22 cellular contexts compared by ENCODE assay signal in genomic region chr14:68508581-68508980, GRCh38.
DNase-seq lines count a peak whose midpoint lies in the region; ATAC-seq and TF ChIP-seq lines count a peak whose summit lies in the region.
"Had no signal": no experiment of that assay in that cellular context is flagged by ENCODE, and none has a peak within 500 bp of the region (broad histone marks: within the 10 kb centered on the region; RNA-seq: fewer than 3 reads in every experiment).

No MANE protein-coding gene starts in this region.

- no peaks in the 10 kb centered on the region for H3K9me3 Mint-ChIP-seq in HFFc6
- H3K9me3 Mint-ChIP-seq in nephron: no peaks in the 10 kb centered on the region
- no peaks in the 10 kb centered on the region for H3K9me3 Mint-ChIP-seq in type B pancreatic cell
- H3K9me3 Mint-ChIP-seq: memory B cell had no signal

- H3K27me3 Mint-ChIP-seq in HFFc6 (ENCODE audit: insufficient read depth): no peaks in the 10 kb centered on the region
- peaks cover 3% of the 10 kb centered on the region for H3K27me3 Mint-ChIP-seq in nephron (ENCODE audit: low read depth)
- no peaks in the 10 kb centered on the region for H3K27me3 Mint-ChIP-seq in type B pancreatic cell
- H3K27me3 Mint-ChIP-seq: memory B cell had no signal

- 0 out of 2 replicates have a peak overlapping the region, but pooled peaks have one; percentile 94 for H3K27ac Mint-ChIP-seq in HFFc6
- peak overlapping the region; percentile 90 to 97 (median 97) for H3K27ac Mint-ChIP-seq in nephron
- peak overlapping the region; percentile 30 for H3K27ac Mint-ChIP-seq in type B pancreatic cell

- no peaks in the 10 kb centered on the region; the same call in 1 of the 2 replicates for H3K36me3 Mint-ChIP-seq in HFFc6 (ENCODE audit: low read depth)
- H3K36me3 Mint-ChIP-seq in nephron (ENCODE audit: low read depth): no peaks in the 10 kb centered on the region
- peaks cover 5% of the 10 kb centered on the region for H3K36me3 Mint-ChIP-seq in type B pancreatic cell
- H3K36me3 Mint-ChIP-seq: memory B cell had no signal

- ATAC-seq in HG03520 (IDR thresholded peaks at IDR 0.05; ENCODE audit: unreplicated experiment) (no peak), GM21360 (IDR thresholded peaks at IDR 0.05; ENCODE audit: unreplicated experiment) (no peak)
- ATAC-seq: gastroesophageal sphincter, HCT116 had no signal

- peaks cover 75% of the 10 kb centered on the region for H3K4me1 Mint-ChIP-seq in HFFc6 (ENCODE audit: low read depth)
- peaks cover 83% of the 10 kb centered on the region for H3K4me1 Mint-ChIP-seq in nephron
- peaks cover 76% of the 10 kb centered on the region for H3K4me1 Mint-ChIP-seq in type B pancreatic cell (ENCODE audit: unreplicated experiment)

- TF ChIP-seq CTCF in HFFc6 (IDR thresholded peaks at IDR 0.05) (no peak), VCaP (conservative IDR thresholded peaks at IDR 0.05) (no peak), nephron (IDR thresholded peaks at IDR 0.05; ENCODE audit: unreplicated experiment in 3 of 3) (no peak), type B pancreatic cell (conservative IDR thresholded peaks at IDR 0.05) (no peak)

- no peak overlapping the region for H3K4me3 Mint-ChIP-seq in HFFc6
- H3K4me3 Mint-ChIP-seq in nephron: no peak overlapping the region
- no peak overlapping the region for H3K4me3 Mint-ChIP-seq in type B pancreatic cell
- H3K4me3 Mint-ChIP-seq: memory B cell had no signal

- no peak for DNase-seq in HFFc6
- no peak for DNase-seq in type B pancreatic cell (ENCODE audit: extremely low spot score, unreplicated experiment)
- no peak for DNase-seq in SW480 (ENCODE audit: low spot score)
- DNase-seq: activated CD4-positive, alpha-beta T cell treated with anti-CD3 and anti-CD28 coated beads, Interleukin-2, amount 50 U/mL, for 1 hour; amygdala; caudate nucleus; KBM-7; MV-4-11; NCI-H1930; NCI-H510A; retina; T-helper 1 cell had no signal

- peak overlapping the region; percentile 99 for H3K27ac ChIP-seq in VCaP
- H3K27ac ChIP-seq: HL-60, neutrophil, thoracic aorta had no signal

Comparison
In these comparisons a context has a peak if more than half of its experiments do, and no peak if none do; other contexts are left out.
1. H3K27ac Mint-ChIP-seq: peak in every context shown above with its lines; median percentile 97 in nephron; 94 in HFFc6; 30 in type B pancreatic cell.